Comparison of ENCODE assay signal across 15 cellular contexts in genomic region chr16:30559690-30560089, GRCh38. TPM values are rescaled to one million over a fixed set of nuclear protein-coding genes. Genes with fewer than 3 reads are reported as not detected.
A peak's percentile ranks its signal among the peaks of the same experiment; 100 is the strongest.
DNase-seq lines count a peak whose midpoint lies in the region; FAIRE-seq and TF ChIP-seq lines count a peak whose summit lies in the region.
"Had no signal": no experiment of that assay in that cellular context is flagged by ENCODE, and none has a peak within 500 bp of the region (broad histone marks: within the 10 kb centered on the region; RNA-seq: fewer than 3 reads in every experiment).

No MANE protein-coding gene starts in this region.

- no peaks in the 10 kb centered on the region for H3K27me3 Mint-ChIP-seq in T-helper 1 cell treated with Interleukin-12 subunit alpha and Interleukin-12 subunit beta and Interleukin-4 antibody, amounts not matched to agents 30 μg/mL and 1 μg/mL, for 36 hours (ENCODE audit: low read depth)
- H3K27me3 Mint-ChIP-seq in activated naive CD8-positive, alpha-beta T cell treated with anti-CD3 and anti-CD28 coated beads for 36 hours = peaks cover 4% of the 10 kb centered on the region
- peaks cover 19% of the 10 kb centered on the region for H3K27me3 Mint-ChIP-seq in nephron progenitor cell (ENCODE audit: low read depth, poor library complexity)

- WGBS in lower leg skin, 2 donors = 89 to 93% methylated on average over 6 of the region's 6 CpGs

- H3K4me1 Mint-ChIP-seq in T-helper 1 cell treated with Interleukin-12 subunit alpha and Interleukin-12 subunit beta and Interleukin-4 antibody, amounts not matched to agents 30 μg/mL and 1 μg/mL, for 36 hours (ENCODE audit: low read depth) = peaks cover 25% of the 10 kb centered on the region
- peaks cover 23% of the 10 kb centered on the region for H3K4me1 Mint-ChIP-seq in activated naive CD8-positive, alpha-beta T cell treated with anti-CD3 and anti-CD28 coated beads for 36 hours
- H3K4me1 Mint-ChIP-seq in nephron progenitor cell = peaks cover 39% of the 10 kb centered on the region

- TF ChIP-seq POLR2A in lower leg skin (IDR thresholded peaks at IDR 0.05) = no peak

- DNase-seq in T-helper 1 cell (no peak), NOMO-1 treated with dmso at 0.1 percent for 144 hours (lab: John Stamatoyannopoulos, UW; ENCODE audit: unreplicated experiment) (peak; percentile 19), nephron progenitor cell (no peak), NCI-H2171 (lab: John Stamatoyannopoulos, UW) (no peak), lower leg skin (ENCODE audit: low spot score in 2 of 2) (no peak), urothelium cell line (ENCODE audit: low spot score) (no peak)
- no peak for DNase-seq in activated naive CD8-positive, alpha-beta T cell treated with anti-CD3 and anti-CD28 coated beads for 36 hours
- DNase-seq: effector CD8-positive, alpha-beta T cell; foreskin fibroblast; NCI-H1048 had no signal

- H3K36me3 Mint-ChIP-seq in T-helper 1 cell treated with Interleukin-12 subunit alpha and Interleukin-12 subunit beta and Interleukin-4 antibody, amounts not matched to agents 30 μg/mL and 1 μg/mL, for 36 hours (ENCODE audit: low read depth) = peaks cover 8% of the 10 kb centered on the region
- peaks cover 13% of the 10 kb centered on the region for H3K36me3 Mint-ChIP-seq in activated naive CD8-positive, alpha-beta T cell treated with anti-CD3 and anti-CD28 coated beads for 36 hours
- peaks cover 7% of the 10 kb centered on the region for H3K36me3 Mint-ChIP-seq in nephron progenitor cell (ENCODE audit: low read depth)

- TF ChIP-seq CTCF in nephron progenitor cell (IDR thresholded peaks at IDR 0.05) (no peak), lower leg skin (IDR thresholded peaks at IDR 0.05) (no peak)

- FAIRE-seq in urothelium cell line (lab: Jason Lieb, UNC) = no peak
- FAIRE-seq: D721Med had no signal

- no peak overlapping the region for H3K27ac Mint-ChIP-seq in T-helper 1 cell treated with Interleukin-12 subunit alpha and Interleukin-12 subunit beta and Interleukin-4 antibody, amounts not matched to agents 30 μg/mL and 1 μg/mL, for 36 hours
- H3K27ac Mint-ChIP-seq in activated naive CD8-positive, alpha-beta T cell treated with anti-CD3 and anti-CD28 coated beads for 36 hours = peak overlapping the region; percentile 65
- H3K27ac Mint-ChIP-seq in nephron progenitor cell = no peak overlapping the region

- H3K4me3 Mint-ChIP-seq in T-helper 1 cell treated with Interleukin-12 subunit alpha and Interleukin-12 subunit beta and Interleukin-4 antibody, amounts not matched to agents 30 μg/mL and 1 μg/mL, for 36 hours = peak overlapping the region; percentile 54
- H3K4me3 Mint-ChIP-seq in activated naive CD8-positive, alpha-beta T cell treated with anti-CD3 and anti-CD28 coated beads for 36 hours = no peak overlapping the region
- H3K4me3 Mint-ChIP-seq in nephron progenitor cell = peak overlapping the region; percentile 17

- no peak overlapping the region for H3K4me3 ChIP-seq in lower leg skin (ENCODE audit: low read depth, poor library complexity, severe bottlenecking)
- H3K4me3 ChIP-seq: ascending aorta, right atrium auricular region had no signal

- intact Hi-C loops in lower leg skin (cut with DNase I; ENCODE audit: low total_unique reads) = loop anchor here (10.0 kb wide), 1 partner anchor 75 kb away; no protein-coding TSS in a partner anchor

- H3K9me3 Mint-ChIP-seq in T-helper 1 cell treated with Interleukin-12 subunit alpha and Interleukin-12 subunit beta and Interleukin-4 antibody, amounts not matched to agents 30 μg/mL and 1 μg/mL, for 36 hours = no peaks in the 10 kb centered on the region
- H3K9me3 Mint-ChIP-seq in activated naive CD8-positive, alpha-beta T cell treated with anti-CD3 and anti-CD28 coated beads for 36 hours = no peaks in the 10 kb centered on the region
- no peaks in the 10 kb centered on the region for H3K9me3 Mint-ChIP-seq in nephron progenitor cell

RNA-seq across cellular contexts. Expression of gene ZNF764, which starts 1.5 kb away (rescaled TPM):
- total RNA-seq in activated naive CD8-positive, alpha-beta T cell treated with anti-CD3 and anti-CD28 coated beads for 36 hours = 10 to 100 TPM; 11.9 to 12.1 TPM
- total RNA-seq in lower leg skin = 10 to 100 TPM in 3 of 4 donors, 1 to 10 TPM in 1; 8.3 to 12.0 (median 10.3) TPM

RNA-seq across cellular contexts. Expression of gene ZNF688, which starts 11.8 kb away (rescaled TPM):
- total RNA-seq in activated naive CD8-positive, alpha-beta T cell treated with anti-CD3 and anti-CD28 coated beads for 36 hours = 1 to 10 TPM; 7.1 to 7.6 TPM
- 10 to 100 TPM; 11.9 to 22.5 (median 16.0) TPM for total RNA-seq in lower leg skin

RNA-seq across cellular contexts. Expression of gene ZNF747, which starts 25.0 kb away (rescaled TPM):
- total RNA-seq in activated naive CD8-positive, alpha-beta T cell treated with anti-CD3 and anti-CD28 coated beads for 36 hours = 10 to 100 TPM; 10.9 to 11.2 TPM
- 10 to 100 TPM in 3 of 4 donors, 1 to 10 TPM in 1; 9.9 to 23.7 (median 19.6) TPM for total RNA-seq in lower leg skin

RNA-seq across cellular contexts. Expression of gene ZNF785, which starts 25.8 kb away (rescaled TPM):
- total RNA-seq in activated naive CD8-positive, alpha-beta T cell treated with anti-CD3 and anti-CD28 coated beads for 36 hours = 1 to 10 TPM; 6.4 to 7.8 TPM
- 10 to 100 TPM in 2 of 4 donors, 1 to 10 TPM in 2; 9.5 to 19.2 (median 10.4) TPM for total RNA-seq in lower leg skin
- total RNA-seq: A172 had no signal

RNA-seq across cellular contexts. Expression of gene ZNF768, which starts 33.3 kb away (rescaled TPM):
- total RNA-seq in activated naive CD8-positive, alpha-beta T cell treated with anti-CD3 and anti-CD28 coated beads for 36 hours = 10 to 100 TPM; 11.4 to 11.8 TPM
- total RNA-seq in lower leg skin = 10 to 100 TPM; 31.1 to 43.5 (median 41.0) TPM
